ENCODE assay signal across 10 cellular contexts in genomic region chr13:40562975-40563349, GRCh38.
A peak's percentile ranks its signal among the peaks of the same experiment; 100 is the strongest.
DNase-seq lines count a peak whose midpoint lies in the region; ATAC-seq and TF ChIP-seq lines count a peak whose summit lies in the region.
"Had no signal": no experiment of that assay in that cellular context is flagged by ENCODE, and none has a peak within 500 bp of the region (broad histone marks: within the 10 kb centered on the region; RNA-seq: fewer than 3 reads in every experiment).

No MANE protein-coding gene starts in this region.

- in situ Hi-C loops in gastrocnemius medialis (cut with MboI; ENCODE audit: low sequenced_read_pairs in 4 of 4) = no loop called here

- no peak for TF ChIP-seq CTCF in GM12865 (IDR thresholded peaks at IDR 0.05; ENCODE audit: insufficient read depth, low read depth, low read length, missing control alignments)
- TF ChIP-seq CTCF in RWPE1 (conservative IDR thresholded peaks at IDR 0.05; ENCODE audit: low read depth) = no peak
- no peak for TF ChIP-seq CTCF in gastrocnemius medialis (IDR thresholded peaks at IDR 0.05 in 4 of 5, conservative IDR thresholded peaks at IDR 0.05 in 1 of 5)

- peaks cover 85 to 89% of the 10 kb centered on the region in 2 donors for H3K4me1 ChIP-seq in gastrocnemius medialis

- CTCF ChIA-PET in RWPE1 (lab: Yijun Ruan, JAX) = interaction anchor here (0.6 to 0.8 kb wide), 2 partner anchors 311 to 857 kb away, joined by 3 read pairs; no protein-coding TSS in a partner anchor

- ATAC-seq in esophagus mucosa (peak; percentile 17), gastrocnemius medialis (no peak), GM18498 (IDR thresholded peaks at IDR 0.05; ENCODE audit: unreplicated experiment) (no peak)

- TF ChIP-seq POLR2A in gastrocnemius medialis (IDR thresholded peaks at IDR 0.05) = no peak

- DNase-seq in GM12865 (ENCODE audit: low read depth) (peak; percentile 43), RWPE1 (ENCODE audit: low spot score) (no peak), gastrocnemius medialis (no peak), HuH-7 (ENCODE audit: low spot score) (no peak), SIG-M5 treated with dmso at 0.1 percent for 504 hours (lab: John Stamatoyannopoulos, UW; ENCODE audit: unreplicated experiment) (no peak), ecto neural progenitor cell (ENCODE audit: low spot score) (no peak)
- DNase-seq: NCI-H2171, nephron progenitor cell had no signal

- no peaks in the 10 kb centered on the region for H3K9me3 ChIP-seq in gastrocnemius medialis

- peaks cover 3 to 26% of the 10 kb centered on the region in 2 donors for H3K36me3 ChIP-seq in gastrocnemius medialis

- H3K27me3 ChIP-seq in gastrocnemius medialis = no peaks in the 10 kb centered on the region

- H3K4me3 ChIP-seq in GM12865 (ENCODE audit: low read depth, low read length) = no peak overlapping the region
- H3K4me3 ChIP-seq in gastrocnemius medialis = no peak overlapping the region

- H3K27ac ChIP-seq in RWPE1 = 0 out of 2 replicates have a peak overlapping the region, but pooled peaks have one; percentile 1
- H3K27ac ChIP-seq in gastrocnemius medialis = peak overlapping the region; percentile 72 to 78 (median 75)

- intact Hi-C loops in gastrocnemius medialis (cut with DNase I; ENCODE audit: low total_unique reads) = loop anchor here (1.0 to 2.0 kb wide), 3 partner anchors 26 to 212 kb away; partner anchors contain the start of gene FOXO1

- POLR2A ChIA-PET in RWPE1 (lab: Yijun Ruan, JAX; ENCODE audit: low non-redundant PET) = no interaction called here
